ENCODE assay signal across 8 cellular contexts in the genomic region with DNA sequence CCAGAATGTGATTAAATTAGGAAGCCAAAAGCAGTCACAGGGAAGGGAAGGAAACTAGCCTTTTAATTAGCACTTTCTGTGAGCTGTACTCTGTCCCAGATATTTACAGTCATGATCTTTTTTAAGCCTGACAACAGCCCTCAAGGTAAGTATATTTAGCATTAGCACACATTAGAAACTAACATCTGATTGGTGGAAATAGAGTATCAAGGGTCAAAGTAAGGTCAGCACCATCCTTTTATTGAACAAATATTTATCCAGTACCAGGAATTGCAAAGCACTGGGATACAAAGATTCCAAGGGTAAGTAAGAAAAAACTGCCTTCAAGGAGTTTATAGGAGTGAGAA. TPM values are rescaled to one million over a fixed set of nuclear protein-coding genes. Genes with fewer than 3 reads are reported as not detected.
DNase-seq lines count a peak whose midpoint lies in the region; ATAC-seq, FAIRE-seq and TF ChIP-seq lines count a peak whose summit lies in the region.

No MANE protein-coding gene starts in this region.

- H4K20me1 ChIP-seq in BLaER1, result no peaks in the 10 kb centered on the region

- peak overlapping the region; percentile 40 for H3K4me3 ChIP-seq in BLaER1
- peak overlapping the region; percentile 45 for H3K4me3 ChIP-seq in retinal pigment epithelial cell (ENCODE audit: low read length)
- H3K4me3 ChIP-seq in vagina, result peak overlapping the region in 1 of 2 donors; percentile 29

- ATAC-seq in GM21360 (IDR thresholded peaks at IDR 0.05; ENCODE audit: unreplicated experiment), result peak; percentile 23
- ATAC-seq in foreskin keratinocyte, result no peak

- no peak for TF ChIP-seq POLR2A in vagina (IDR thresholded peaks at IDR 0.05)

- peak overlapping the region; percentile 76 for H3K4me2 ChIP-seq in BLaER1

- intact Hi-C loops in vagina (cut with DNase I), result no loop called here

- H3K36me3 ChIP-seq in BLaER1, result no peaks in the 10 kb centered on the region
- no peaks in the 10 kb centered on the region for H3K36me3 ChIP-seq in vagina

- H3K4me1 ChIP-seq in BLaER1, result peaks cover 27% of the 10 kb centered on the region
- H3K4me1 ChIP-seq in foreskin keratinocyte, result peaks cover 6% of the 10 kb centered on the region
- H3K4me1 ChIP-seq in vagina, result peaks cover 6% of the 10 kb centered on the region

- no peak for FAIRE-seq in RCC 7860 (lab: Jason Lieb, UNC)

- no peaks in the 10 kb centered on the region for H3K9me3 ChIP-seq in BLaER1
- no peaks in the 10 kb centered on the region for H3K9me3 ChIP-seq in vagina

- no peak overlapping the region; the same call in 1 of the 2 replicates for H3K9ac ChIP-seq in BLaER1

- no peaks in the 10 kb centered on the region for H3K27me3 ChIP-seq in BLaER1
- H3K27me3 ChIP-seq in foreskin keratinocyte, result no peaks in the 10 kb centered on the region
- H3K27me3 ChIP-seq in vagina, result no peaks in the 10 kb centered on the region

- peak overlapping the region; percentile 62; the same call in 1 of the 2 replicates for H3K27ac ChIP-seq in BLaER1
- peak overlapping the region; percentile 49 for H3K27ac ChIP-seq in foreskin keratinocyte
- no peak overlapping the region for H3K27ac ChIP-seq in vagina

- DNase-seq in NCI-H510A treated with DMSO at 0.1 percent for 48 hours (lab: John Stamatoyannopoulos, UW), result peak; percentile 82
- DNase-seq in foreskin keratinocyte, result no peak
- peak; percentile 4 for DNase-seq in retinal pigment epithelial cell (ENCODE audit: low read depth)
- DNase-seq in RCC 7860 (ENCODE audit: low spot score), result no peak
- no peak for DNase-seq in RKO (ENCODE audit: low spot score)
- DNase-seq in vagina (ENCODE audit: extremely low spot score in 2 of 2), result no peak

- TF ChIP-seq CTCF in foreskin keratinocyte (conservative IDR thresholded peaks at IDR 0.05), result no peak
- no peak for TF ChIP-seq CTCF in retinal pigment epithelial cell (conservative IDR thresholded peaks at IDR 0.05; ENCODE audit: low read depth, low read length)
- TF ChIP-seq CTCF in vagina (IDR thresholded peaks at IDR 0.05), result no peak

RNA-seq across cellular contexts. Expression of gene RPGRIP1, which starts 28.2 kb away (rescaled TPM):
- total RNA-seq in foreskin keratinocyte (not detected in 2 replicates), vagina (not detected)
- not detected in 2 replicates for polyA plus RNA-seq in foreskin keratinocyte

RNA-seq across cellular contexts. Expression of gene HNRNPC, which starts 38.9 kb away (rescaled TPM):
- total RNA-seq in foreskin keratinocyte (736 and 756 TPM in 2 replicates), vagina (345 TPM)
- 620 and 720 TPM in 2 replicates for polyA plus RNA-seq in foreskin keratinocyte

Comparison
In these comparisons a context has a peak if more than half of its experiments do, and no peak if none do; other contexts are left out.
1. DNase-seq: peak in NCI-H510A treated with DMSO at 0.1 percent for 48 hours (single experiment) and retinal pigment epithelial cell (single experiment); none in foreskin keratinocyte (0 of 2), RCC 7860 (single experiment), RKO (single experiment) and vagina (0 of 2).